In genomic region chr2:74845217-74845751, GRCh38 we compare ENCODE assay signal across 8 cellular contexts. TPM values are rescaled to one million over a fixed set of nuclear protein-coding genes. Genes with fewer than 3 reads are reported as not detected.
DNase-seq lines count a peak whose midpoint lies in the region; ATAC-seq, FAIRE-seq and TF ChIP-seq lines count a peak whose summit lies in the region.

No MANE protein-coding gene starts in this region.

- no peak for TF ChIP-seq CTCF in HCT116 (IDR thresholded peaks at IDR 0.05 in 2 of 3, conservative IDR thresholded peaks at IDR 0.05 in 1 of 3; ENCODE audit: borderline replicate concordance in 1 of 3, insufficient read depth in 1 of 3, low read depth in 2 of 3, low read length in 2 of 3)
- no peak for TF ChIP-seq CTCF in GM12878 (IDR thresholded peaks at IDR 0.05 in 2 of 3, conservative IDR thresholded peaks at IDR 0.05 in 1 of 3; ENCODE audit: control insufficient read depth in 2 of 3, extremely low read depth in 1 of 3, insufficient read depth in 1 of 3, low read depth in 3 of 3, low read length in 3 of 3)
- TF ChIP-seq CTCF in keratinocyte (optimal IDR thresholded peaks at IDR 0.05 in 1 of 3, IDR thresholded peaks at IDR 0.05 in 1 of 3, conservative IDR thresholded peaks at IDR 0.05 in 1 of 3; ENCODE audit: extremely low read depth in 1 of 3, insufficient read depth in 2 of 3, low read length in 3 of 3), result no peak

- H4K20me1 ChIP-seq in HCT116 (ENCODE audit: insufficient read depth), result no peaks in the 10 kb centered on the region
- 0 out of 2 replicates have a peak, but pooled peaks cover 5% of the 10 kb centered on the region for H4K20me1 ChIP-seq in GM12878 (ENCODE audit: control insufficient read depth, insufficient read depth)
- H4K20me1 ChIP-seq in keratinocyte (ENCODE audit: control insufficient read depth, extremely low read depth, insufficient read depth, low read length), result peaks cover 4% of the 10 kb centered on the region

- peak overlapping the region; percentile 15 to 29; a peak in 3 of 4 replicates for H3K4me3 ChIP-seq in HCT116 (replicated peaks in 1 of 2; ENCODE audit: low read depth in 1 of 2, low read length in 2 of 2)
- H3K4me3 ChIP-seq in GM12878, result no peak overlapping the region
- H3K4me3 ChIP-seq in keratinocyte (ENCODE audit: control insufficient read depth in 2 of 3, extremely low read depth in 1 of 3, insufficient read depth in 2 of 3, low read depth in 1 of 3, low read length in 3 of 3), result peak overlapping the region in 2 of 3 experiments; percentile 1 to 21

- H3K9ac ChIP-seq in HCT116 (ENCODE audit: low read length) (peak overlapping the region; percentile 44), GM12878 (ENCODE audit: control insufficient read depth, insufficient read depth, low read length) (no peak overlapping the region), keratinocyte (ENCODE audit: control insufficient read depth, extremely low read depth, insufficient read depth, low read length) (peak overlapping the region; percentile 59)

- ATAC-seq in HCT116, result peak; percentile 99
- no peak for ATAC-seq in GM12878

- intact Hi-C loops in HCT116 (cut with micrococcal nuclease), result no loop called here
- intact Hi-C loops in GM12878 (cut with micrococcal nuclease; ENCODE audit: unreplicated experiment), result no loop called here

- TF ChIP-seq POLR2A in HCT116 (IDR thresholded peaks at IDR 0.05; ENCODE audit: borderline replicate concordance, extremely low read depth, insufficient read depth, insufficient read length) (no peak), GM12878 (IDR thresholded peaks at IDR 0.05; ENCODE audit: low read depth, low read length) (no peak)

- H3K36me3 ChIP-seq in HCT116 (ENCODE audit: control insufficient read depth in 1 of 2, insufficient read depth in 2 of 2, low read length in 2 of 2) (no peaks in the 10 kb centered on the region; a peak in 1 of 4 replicates), GM12878 (ENCODE audit: control insufficient read depth in 2 of 2, insufficient read depth in 2 of 2, low read length in 1 of 2) (peaks cover 0 to 2% of the 10 kb centered on the region in 2 experiments; a peak in 2 of 4 replicates), keratinocyte (ENCODE audit: control insufficient read depth in 2 of 2, extremely low read depth in 1 of 2, insufficient read depth in 2 of 2, low read length in 2 of 2) (peaks cover 0 to 14% of the 10 kb centered on the region in 2 experiments)

- in situ Hi-C loops in GM12878 (cut with MboI), result no loop called here

- dilution Hi-C loops in keratinocyte (cut with MboI; ENCODE audit: extremely low pct_ligation_motif_present, low sequenced_read_pairs), result no loop called here

- RAD21 ChIA-PET in HCT116 (lab: Charles Lee; ENCODE audit: low non-redundant PET in 1 of 2, low total read pairs in 2 of 2, uncharacterized antibody in 2 of 2, unreplicated experiment in 2 of 2), result interaction anchor here in 1 of 2 experiments (0.6 kb wide), 1 partner anchor 744 kb away, joined by 3 read pairs; no protein-coding TSS in a partner anchor
- RAD21 ChIA-PET in GM12878 (lab: Charles Lee; ENCODE audit: unreplicated experiment), result interaction anchor here (0.7 kb wide), 1 partner anchor 10 kb away, joined by 4 read pairs; no protein-coding TSS in a partner anchor

- 86% methylated on average over 8 of the region's 8 CpGs for WGBS in GM12878 (ENCODE audit: insufficient coverage, insufficient replicate concordance, low lambda C conversion rate, missing lambda C conversion rate)

- H3K79me2 ChIP-seq in HCT116 (ENCODE audit: insufficient read depth, low read length), result peaks cover 96% of the 10 kb centered on the region
- peaks cover 97% of the 10 kb centered on the region for H3K79me2 ChIP-seq in GM12878 (ENCODE audit: control insufficient read depth, insufficient read depth, low read length)
- peaks cover 76% of the 10 kb centered on the region for H3K79me2 ChIP-seq in keratinocyte (ENCODE audit: control insufficient read depth, insufficient read depth, low read length)

- no peak for TF ChIP-seq EP300 in GM12878 (IDR thresholded peaks at IDR 0.05; ENCODE audit: borderline replicate concordance in 1 of 2, control insufficient read depth in 1 of 2, low read depth in 2 of 2, low read length in 2 of 2)

- H3K9me1 ChIP-seq in keratinocyte (ENCODE audit: control insufficient read depth, extremely low read depth, insufficient read depth, low read length), result peaks cover 10% of the 10 kb centered on the region

- H3K27ac ChIP-seq in HCT116 (ENCODE audit: low read depth, low read length) (peak overlapping the region; percentile 67), GM12878 (ENCODE audit: control insufficient read depth, insufficient read depth) (no peak overlapping the region), keratinocyte (ENCODE audit: control insufficient read depth, insufficient read depth, low read length) (peak overlapping the region; percentile 93)

- H3K9me2 ChIP-seq in HCT116 (ENCODE audit: insufficient read depth), result no peaks in the 10 kb centered on the region

- peak; percentile 98 for DNase-seq in A172 (ENCODE audit: low spot score)
- DNase-seq in HCT116 (ENCODE audit: low read depth, low spot score), result peak; percentile 91
- peak; percentile 8 for DNase-seq in RPMI8226
- no peak for DNase-seq in GM12878 (ENCODE audit: low read depth, low spot score)
- DNase-seq in keratinocyte (ENCODE audit: low read depth, low spot score), result peak; percentile 65
- DNase-seq in stimulated activated CD4-positive, alpha-beta T cell treated with anti-CD3 and anti-CD28 coated beads, Interleukin-2, amount 100 ng/mL, for 4 hours (ENCODE audit: low read depth), result peak; percentile 25
- no peak for DNase-seq in putamen (ENCODE audit: low spot score)
- DNase-seq in OCI-M2 (lab: John Stamatoyannopoulos, UW; ENCODE audit: unreplicated experiment), result no peak

- H2AFZ ChIP-seq in HCT116 (ENCODE audit: low read depth, low read length, poor library complexity, severe bottlenecking) (no peak overlapping the region), GM12878 (ENCODE audit: control insufficient read depth, low read depth, low read length) (no peak overlapping the region), keratinocyte (ENCODE audit: control insufficient read depth, low read length) (peak overlapping the region; percentile 62)

- H3K27me3 ChIP-seq in HCT116 (ENCODE audit: insufficient read depth, low read length) (no peaks in the 10 kb centered on the region), GM12878 (replicated peaks in 1 of 2; ENCODE audit: control insufficient read depth in 2 of 2, insufficient read depth in 2 of 2, low read length in 1 of 2) (no peaks in the 10 kb centered on the region), keratinocyte (ENCODE audit: control insufficient read depth, extremely low read depth, insufficient read depth, low read length) (no peaks in the 10 kb centered on the region)

- no TSS peak for BruUV-seq in HCT116 (replicated peaks; lab: Mats Ljungman, UMichigan)
- no TSS peak for BruUV-seq in GM12878 (replicated peaks; lab: Mats Ljungman, UMichigan)

- H3K4me2 ChIP-seq in HCT116 (ENCODE audit: low read length) (peak overlapping the region; percentile 76), GM12878 (ENCODE audit: control insufficient read depth, insufficient read depth) (peak overlapping the region; percentile 50), keratinocyte (ENCODE audit: control insufficient read depth, extremely low read depth, insufficient read depth, low read depth, low read length) (peak overlapping the region; percentile 82)

- TF ChIP-seq RAD21 in HCT116 (IDR thresholded peaks at IDR 0.05; ENCODE audit: low read depth) (peak; percentile 23; the same call in 1 of the 2 replicates), GM12878 (IDR thresholded peaks at IDR 0.05; ENCODE audit: insufficient read depth, low read depth, low read length) (no peak)

- FAIRE-seq in GM12878 (lab: Jason Lieb, UNC) (no peak), keratinocyte (lab: Jason Lieb, UNC) (peak; percentile 94)

- CTCF ChIA-PET in HCT116 (lab: Charles Lee), result interaction anchor here (0.6 kb wide), 1 partner anchor 8 kb away, joined by 3 read pairs; no protein-coding TSS in a partner anchor
- CTCF ChIA-PET in GM12878 (lab: Yijun Ruan, JAX), result interaction anchor here (0.7 kb wide), 1 partner anchor 75 kb away, joined by 3 read pairs; no protein-coding TSS in a partner anchor

- SMC1A ChIA-PET in GM12878 (lab: Charles Lee; ENCODE audit: uncharacterized antibody, unreplicated experiment), result no interaction called here

- H3K9me3 ChIP-seq in HCT116 (ENCODE audit: control insufficient read depth in 1 of 2, insufficient read depth in 1 of 2, low read depth in 1 of 2, low read length in 2 of 2), result no peaks in the 10 kb centered on the region
- no peaks in the 10 kb centered on the region for H3K9me3 ChIP-seq in GM12878 (replicated peaks; ENCODE audit: control insufficient read depth, insufficient read depth, low read length)
- no peaks in the 10 kb centered on the region for H3K9me3 ChIP-seq in keratinocyte (ENCODE audit: control insufficient read depth, low read depth, low read length)

- H3K4me1 ChIP-seq in HCT116 (ENCODE audit: control insufficient read depth in 1 of 2, insufficient read depth in 2 of 2, low read length in 2 of 2) (peaks cover 37 to 62% of the 10 kb centered on the region in 2 experiments), GM12878 (ENCODE audit: control insufficient read depth, insufficient read depth, low read length) (peaks cover 68% of the 10 kb centered on the region), keratinocyte (ENCODE audit: control insufficient read depth, extremely low read depth, insufficient read depth, low read length) (peaks cover 76% of the 10 kb centered on the region)

- POLR2A ChIA-PET in HCT116 (lab: Charles Lee) (interaction anchor here (1.0 kb wide), 1 partner anchor 8 kb away, joined by 6 read pairs; no protein-coding TSS in a partner anchor), GM12878 (lab: Charles Lee) (interaction anchor here (1.0 to 1.2 kb wide), 2 partner anchors 12 to 100 kb away, joined by 3 to 6 read pairs; partner anchors contain the start of gene HK2)

RNA-seq across cellular contexts. Expression of gene HK2, which starts 11.4 kb away (rescaled TPM):
- 0.09 and 1.0 TPM in 2 replicates for total RNA-seq in A172 (2014; rRNA removed; shearing (Covaris generic))
- total RNA-seq in HCT116 (2021; ENCODE audit: unreplicated experiment) (42.5 TPM), GM12878 (2014; rRNA removed) (16.1 and 16.3 TPM in 2 replicates), GM12878 (2014; rRNA removed; fragmentation: Illumina TruSeq; extraction: Trizol) (17.9 and 18.1 TPM in 2 replicates), GM12878 (2021) (36.4 and 38.9 TPM in 2 replicates)
- 53.6 and 66.0 TPM in 2 replicates for polyA plus RNA-seq in HCT116 (2012)
- total RNA-seq in GM12878 (2013; cell fraction: nucleolus; rRNA removed), result 63.6 and 80.5 TPM in 2 replicates
- polyA plus RNA-seq in GM12878 (2011; ENCODE audit: low read depth), result 19.0 TPM
- polyA plus RNA-seq in GM12878 (2011; rRNA removed) (52.7 and 73.1 TPM in 2 replicates), GM12878 (2014; fragmentation: Illumina TruSeq; extraction: Trizol) (21.7 and 23.6 TPM in 2 replicates), GM12878 (2014; fragmentation: Nextera tagmentation; extraction: Ambion mirVana) (1 to 10 TPM; 5.0 to 6.4 TPM), GM12878 (2014; rRNA removed) (20.7 and 22.8 TPM in 2 replicates), GM12878 (2016; fragmentation: Nextera tagmentation; extraction: Ambion mirVana) (10 to 100 TPM; 19.6 to 21.3 TPM), keratinocyte (20.3 to 27.1 TPM (median 23.2 TPM) in 3 replicates)
- polyA plus RNA-seq in GM12878 (2011; cell fraction: cytosol; rRNA removed), result 48.9 and 55.8 TPM in 2 replicates
- polyA plus RNA-seq in GM12878 (2011; cell fraction: nucleus; rRNA removed), result 79.9 and 80.2 TPM in 2 replicates
- 27.4 and 47.4 TPM in 2 replicates for polyA plus RNA-seq in GM12878 (2012)
- 164 and 192 TPM in 2 replicates for polyA minus RNA-seq in GM12878 (2011; rRNA and poly(A)+ RNA removed)
- polyA minus RNA-seq in GM12878 (2011; cell fraction: cytosol; rRNA and poly(A)+ RNA removed), result 50.4 and 50.6 TPM in 2 replicates
- polyA minus RNA-seq in GM12878 (2011; cell fraction: nucleus; rRNA and poly(A)+ RNA removed), result 58.2 and 72.9 TPM in 2 replicates
- 56.1 TPM for polyA plus RNA-seq in keratinocyte (2011; ENCODE audit: low read depth)
- 13.8 and 15.1 TPM in 2 replicates for polyA plus RNA-seq in keratinocyte (2011; cell fraction: cytosol; rRNA removed)
- polyA plus RNA-seq in keratinocyte (2011; cell fraction: nucleus; rRNA removed), result 29.1 and 39.4 TPM in 2 replicates
- 21.7 and 83.6 TPM in 2 replicates for polyA plus RNA-seq in keratinocyte (2012; ENCODE audit: low replicate concordance)
- polyA minus RNA-seq in keratinocyte, result 27.5 to 58.4 TPM (median 58.2 TPM) in 3 replicates
- polyA minus RNA-seq in keratinocyte (2011; cell fraction: cytosol; rRNA and poly(A)+ RNA removed), result 28.2 TPM
- polyA minus RNA-seq in keratinocyte (2011; cell fraction: nucleus; rRNA and poly(A)+ RNA removed), result 38.4 and 46.2 TPM in 2 replicates

Comparison
In these comparisons a context has a peak if more than half of its experiments do, and no peak if none do; other contexts are left out.
1. DNase-seq: peak in A172 (single experiment), HCT116 (single experiment), RPMI8226 (single experiment), keratinocyte (single experiment) and stimulated activated CD4-positive, alpha-beta T cell treated with anti-CD3 and anti-CD28 coated beads, Interleukin-2, amount 100 ng/mL, for 4 hours (single experiment); none in GM12878 (single experiment), putamen (single experiment) and OCI-M2 (single experiment).
2. Peak in every context shown above with its lines, with median percentiles within 50 percentile points of each other: H3K4me2 ChIP-seq.